27 cellular contexts compared by ENCODE assay signal in genomic region chr18:7559709-7560319, GRCh38.
"Had no signal": no experiment of that assay in that cellular context is flagged by ENCODE, and none has a peak within 500 bp of the region (broad histone marks: within the 10 kb centered on the region; RNA-seq: fewer than 3 reads in every experiment).

No MANE protein-coding gene starts in this region.

- H3K9me3 ChIP-seq: MG63, Peyer's patch had no signal

- H3K27ac Mint-ChIP-seq: activated CD8-positive, alpha-beta T cell treated with anti-CD3 and anti-CD28 coated beads for 36 hours; activated naive CD4-positive, alpha-beta T cell treated with anti-CD3 and anti-CD28 coated beads, Interleukin-2, amount 10 ng/mL, durations not matched to agents 7 days and 5 days; activated naive CD8-positive, alpha-beta T cell treated with anti-CD3 and anti-CD28 coated beads for 36 hours; activated T-cell treated with anti-CD3 and anti-CD28 coated beads, Interleukin-2, amount 50 U/mL, for 72 hours; activated T-helper 2 cell treated with anti-CD3 and anti-CD28 coated beads, Interferon-gamma antibody, Interleukin-2, Interleukin-4, amounts not matched to agents 10 μg/mL and 5 μg/mL and 100 μg/mL, durations not matched to agents 14 hours and 24 hours and 36 hours; T-helper 1 cell treated with Interleukin-12 subunit alpha and Interleukin-12 subunit beta and Interleukin-4 antibody, amounts not matched to agents 30 μg/mL and 1 μg/mL, for 36 hours had no signal

- H3K27me3 ChIP-seq: MG63, Peyer's patch had no signal

- H3K4me3 ChIP-seq: MG63, Peyer's patch had no signal

- H3K27ac ChIP-seq: Peyer's patch, RWPE1 had no signal

- H3K36me3 ChIP-seq: MG63, Peyer's patch had no signal

- H3K4me1 ChIP-seq: Peyer's patch had no signal

- H3K4me3 Mint-ChIP-seq: activated CD8-positive, alpha-beta T cell treated with anti-CD3 and anti-CD28 coated beads for 36 hours; activated naive CD4-positive, alpha-beta T cell treated with anti-CD3 and anti-CD28 coated beads, Interleukin-2, amount 10 ng/mL, durations not matched to agents 7 days and 5 days; activated naive CD8-positive, alpha-beta T cell treated with anti-CD3 and anti-CD28 coated beads for 36 hours; activated T-cell treated with anti-CD3 and anti-CD28 coated beads, Interleukin-2, amount 50 U/mL, for 72 hours; T-helper 1 cell treated with Interleukin-12 subunit alpha and Interleukin-12 subunit beta and Interleukin-4 antibody, amounts not matched to agents 30 μg/mL and 1 μg/mL, for 36 hours had no signal

- H3K36me3 Mint-ChIP-seq: activated naive CD4-positive, alpha-beta T cell treated with anti-CD3 and anti-CD28 coated beads, Interleukin-2, amount 10 ng/mL, durations not matched to agents 7 days and 5 days; activated naive CD8-positive, alpha-beta T cell treated with anti-CD3 and anti-CD28 coated beads for 36 hours had no signal

- H3K9me3 Mint-ChIP-seq: activated CD8-positive, alpha-beta T cell treated with anti-CD3 and anti-CD28 coated beads for 36 hours; activated naive CD4-positive, alpha-beta T cell treated with anti-CD3 and anti-CD28 coated beads, Interleukin-2, amount 10 ng/mL, durations not matched to agents 7 days and 5 days; activated T-cell treated with anti-CD3 and anti-CD28 coated beads, Interleukin-2, amount 50 U/mL, for 72 hours; activated T-helper 2 cell treated with anti-CD3 and anti-CD28 coated beads, Interferon-gamma antibody, Interleukin-2, Interleukin-4, amounts not matched to agents 10 μg/mL and 5 μg/mL and 100 μg/mL, durations not matched to agents 14 hours and 24 hours and 36 hours; T-helper 1 cell treated with Interleukin-12 subunit alpha and Interleukin-12 subunit beta and Interleukin-4 antibody, amounts not matched to agents 30 μg/mL and 1 μg/mL, for 36 hours had no signal

- ATAC-seq: activated CD4-positive, CD25-positive, alpha-beta regulatory T cell treated with anti-CD3 and anti-CD28 coated beads, Interleukin-2, amount 50 U/mL, for 24 hours; activated CD8-positive, alpha-beta T cell treated with anti-CD3 and anti-CD28 coated beads for 36 hours; activated T-cell treated with anti-CD3 and anti-CD28 coated beads, Interleukin-2, amount 50 U/mL, for 72 hours had no signal

- H3K4me1 Mint-ChIP-seq: activated naive CD4-positive, alpha-beta T cell treated with anti-CD3 and anti-CD28 coated beads, Interleukin-2, amount 10 ng/mL, durations not matched to agents 7 days and 5 days; activated naive CD8-positive, alpha-beta T cell treated with anti-CD3 and anti-CD28 coated beads for 36 hours had no signal

- DNase-seq: activated CD4-positive, alpha-beta T cell treated with anti-CD3 and anti-CD28 coated beads for 4 hours; activated CD8-positive, alpha-beta memory T cell treated with anti-CD3 and anti-CD28 coated beads, Interleukin-2, amount 50 U/mL, for 4 hours; activated CD8-positive, alpha-beta T cell treated with anti-CD3 and anti-CD28 coated beads for 36 hours; activated gamma-delta T cell treated with Interleukin-2 at 50 U/mL for 16 hours; activated naive CD4-positive, alpha-beta T cell treated with anti-CD3 and anti-CD28 coated beads, Interleukin-2, amount 10 ng/mL, durations not matched to agents 7 days and 5 days; activated naive CD8-positive, alpha-beta T cell treated with anti-CD3 and anti-CD28 coated beads for 36 hours; activated T-cell treated with anti-CD3 and anti-CD28 coated beads, Interleukin-2, amount 50 U/mL, for 72 hours; caudate nucleus; MG63; MV-4-11; NCI-H1092 treated with DMSO at 0.1 percent for 48 hours; NCI-H1417 treated with DMSO at 0.1 percent for 48 hours; NCI-H1694; NCI-H2029; NCI-H2107; NCI-H345; NCI-H510A; NCI-H526 treated with DMSO at 0.1 percent for 48 hours; NCI-H82; NK-92 treated with Interleukin-12 subunit alpha and Interleukin-12 subunit beta, amount 100 ng/mL, for 24 hours; OCI-M1; Peyer's patch; SHP77 treated with DMSO at 0.1 percent for 48 hours had no signal
